In the genomic region with DNA sequence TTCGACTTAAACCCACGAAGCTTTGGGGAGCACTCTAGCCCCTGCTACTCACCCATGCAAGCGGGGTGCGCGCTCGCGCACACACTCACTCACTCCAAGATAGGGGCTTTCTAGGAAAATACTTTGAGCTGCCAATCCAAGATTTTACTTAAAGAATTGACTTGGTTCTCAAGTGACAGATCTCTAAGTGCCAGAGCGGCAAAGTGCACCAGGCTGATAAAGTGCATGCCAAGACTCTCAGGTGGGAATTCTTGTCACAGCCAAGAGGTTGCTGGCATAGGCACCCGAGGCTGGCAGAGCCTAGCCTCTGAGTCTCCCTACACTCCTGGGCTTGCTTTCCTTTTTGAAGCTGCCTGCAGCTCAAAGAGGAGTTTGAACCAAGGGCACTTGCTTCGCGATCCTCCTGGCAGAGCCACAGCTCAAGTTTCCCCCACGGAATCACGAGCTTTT, we compare ENCODE assay signal across 8 cellular contexts. TPM values are rescaled to one million over a fixed set of nuclear protein-coding genes. Genes with fewer than 3 reads are reported as not detected.
DNase-seq lines count a peak whose midpoint lies in the region; ATAC-seq, FAIRE-seq and TF ChIP-seq lines count a peak whose summit lies in the region.

No MANE protein-coding gene starts in this region.

- H3K4me3 Mint-ChIP-seq in activated CD8-positive, alpha-beta T cell treated with anti-CD3 and anti-CD28 coated beads for 36 hours: peak overlapping the region; percentile 89
- peak overlapping the region; percentile 89 for H3K4me3 Mint-ChIP-seq in stimulated activated effector memory CD8-positive, alpha-beta T cell treated with anti-CD3 and anti-CD28 coated beads, Interleukin-12 subunit alpha, Interleukin-12 subunit beta, amount 100 ng/mL, for 72 hours

- peak overlapping the region; percentile 70 for H3K4me3 ChIP-seq in hepatocyte

- H3K79me2 ChIP-seq in hepatocyte: peaks cover 5% of the 10 kb centered on the region

- no peaks in the 10 kb centered on the region for H3K9me3 ChIP-seq in hepatocyte (ENCODE audit: low read depth)

- peaks cover 2% of the 10 kb centered on the region for H4K20me1 ChIP-seq in hepatocyte (ENCODE audit: insufficient read depth, poor library complexity, severe bottlenecking)

- peaks cover 19% of the 10 kb centered on the region for H3K36me3 Mint-ChIP-seq in activated CD8-positive, alpha-beta T cell treated with anti-CD3 and anti-CD28 coated beads for 36 hours (ENCODE audit: low read depth)
- H3K36me3 Mint-ChIP-seq in stimulated activated effector memory CD8-positive, alpha-beta T cell treated with anti-CD3 and anti-CD28 coated beads, Interleukin-12 subunit alpha, Interleukin-12 subunit beta, amount 100 ng/mL, for 72 hours: peaks cover 27% of the 10 kb centered on the region

- POLR2A ChIA-PET in activated CD8-positive, alpha-beta T cell treated with anti-CD3 and anti-CD28 coated beads for 36 hours (lab: Charles Lee): interaction anchor here (0.6 to 1.5 kb wide), 3 partner anchors 16 to 543 kb away, joined by 3 to 8 read pairs (median 3); no protein-coding TSS in a partner anchor

- intact Hi-C loops in activated CD8-positive, alpha-beta T cell treated with anti-CD3 and anti-CD28 coated beads for 36 hours (cut with micrococcal nuclease): no loop called here

- H3K9me3 Mint-ChIP-seq in activated CD8-positive, alpha-beta T cell treated with anti-CD3 and anti-CD28 coated beads for 36 hours: no peaks in the 10 kb centered on the region
- H3K9me3 Mint-ChIP-seq in stimulated activated effector memory CD8-positive, alpha-beta T cell treated with anti-CD3 and anti-CD28 coated beads, Interleukin-12 subunit alpha, Interleukin-12 subunit beta, amount 100 ng/mL, for 72 hours: no peaks in the 10 kb centered on the region

- peak overlapping the region; percentile 95 for H3K27ac ChIP-seq in hepatocyte

- H3K4me1 Mint-ChIP-seq in activated CD8-positive, alpha-beta T cell treated with anti-CD3 and anti-CD28 coated beads for 36 hours (ENCODE audit: low read depth): peaks cover 25% of the 10 kb centered on the region
- H3K4me1 Mint-ChIP-seq in stimulated activated effector memory CD8-positive, alpha-beta T cell treated with anti-CD3 and anti-CD28 coated beads, Interleukin-12 subunit alpha, Interleukin-12 subunit beta, amount 100 ng/mL, for 72 hours: peaks cover 48% of the 10 kb centered on the region

- no peak for TF ChIP-seq CTCF in activated CD8-positive, alpha-beta T cell treated with anti-CD3 and anti-CD28 coated beads for 36 hours (IDR thresholded peaks at IDR 0.05)
- TF ChIP-seq CTCF in hepatocyte (IDR thresholded peaks at IDR 0.05; ENCODE audit: poor library complexity): no peak

- no peaks in the 10 kb centered on the region for H3K9me2 ChIP-seq in hepatocyte (replicated peaks; ENCODE audit: insufficient read depth)

- peaks cover 44% of the 10 kb centered on the region for H3K27me3 Mint-ChIP-seq in activated CD8-positive, alpha-beta T cell treated with anti-CD3 and anti-CD28 coated beads for 36 hours

- H3K36me3 ChIP-seq in hepatocyte (replicated peaks; ENCODE audit: insufficient read depth, low read depth): no peaks in the 10 kb centered on the region

- peak overlapping the region; percentile 80 for H3K27ac Mint-ChIP-seq in activated CD8-positive, alpha-beta T cell treated with anti-CD3 and anti-CD28 coated beads for 36 hours
- H3K27ac Mint-ChIP-seq in stimulated activated effector memory CD8-positive, alpha-beta T cell treated with anti-CD3 and anti-CD28 coated beads, Interleukin-12 subunit alpha, Interleukin-12 subunit beta, amount 100 ng/mL, for 72 hours: peak overlapping the region; percentile 74

- DNase-seq in NCI-H2171 treated with DMSO at 0.1 percent for 48 hours (lab: John Stamatoyannopoulos, UW) (peak; percentile 3), NCI-H2171 (lab: John Stamatoyannopoulos, UW) (no peak), hepatocyte (ENCODE audit: low spot score) (no peak), frontal cortex (ENCODE audit: low spot score in 2 of 2) (no peak)
- no peak for DNase-seq in activated CD8-positive, alpha-beta T cell treated with anti-CD3 and anti-CD28 coated beads for 36 hours
- no peak for DNase-seq in stimulated activated effector memory CD8-positive, alpha-beta T cell treated with anti-CD3 and anti-CD28 coated beads, Interleukin-12 subunit alpha, Interleukin-12 subunit beta, amount 100 ng/mL, for 72 hours (ENCODE audit: low spot score in 2 of 2)

- peaks cover 3% of the 10 kb centered on the region for H3K27me3 ChIP-seq in hepatocyte

- 17% methylated on average over 13 of the region's 13 CpGs for WGBS in hepatocyte (ENCODE audit: low lambda C conversion rate, missing lambda C conversion rate)

- H3K4me1 ChIP-seq in hepatocyte (ENCODE audit: insufficient read depth): peaks cover 9% of the 10 kb centered on the region

- no peak for FAIRE-seq in frontal cortex (lab: Jason Lieb, UNC)

- H2AFZ ChIP-seq in hepatocyte: peak overlapping the region; percentile 83

- CTCF ChIA-PET in activated CD8-positive, alpha-beta T cell treated with anti-CD3 and anti-CD28 coated beads for 36 hours (lab: Charles Lee): interaction anchor here (0.8 to 9.1 kb wide), 8 partner anchors 12 to 543 kb away, joined by 3 to 135 read pairs (median 8); no protein-coding TSS in a partner anchor

- peak overlapping the region; percentile 89 for H3K4me2 ChIP-seq in hepatocyte

- ATAC-seq in activated CD8-positive, alpha-beta T cell treated with anti-CD3 and anti-CD28 coated beads for 36 hours: no peak
- no peak for ATAC-seq in stimulated activated effector memory CD8-positive, alpha-beta T cell treated with anti-CD3 and anti-CD28 coated beads, Interleukin-12 subunit alpha, Interleukin-12 subunit beta, amount 100 ng/mL, for 72 hours
- ATAC-seq in HG03159 (IDR thresholded peaks at IDR 0.05; ENCODE audit: unreplicated experiment) (no peak), GM21825 (IDR thresholded peaks at IDR 0.05; ENCODE audit: unreplicated experiment) (no peak)

RNA-seq across cellular contexts. Expression of gene ADM, which starts 2.6 kb away (rescaled TPM):
- total RNA-seq in activated CD8-positive, alpha-beta T cell treated with anti-CD3 and anti-CD28 coated beads for 36 hours: 10 to 100 TPM; 43.1 to 46.9 TPM
- total RNA-seq in hepatocyte (74.1 and 87.8 TPM in 2 replicates), frontal cortex (8.6 TPM)
- 84.6 and 90.3 TPM in 2 replicates for polyA plus RNA-seq in hepatocyte

RNA-seq across cellular contexts. Expression of gene SBF2, which starts 8.3 kb away (rescaled TPM):
- 10 to 100 TPM in 1 of 2 experiments, 1 to 10 TPM in 1; 10.0 to 11.0 TPM for total RNA-seq in activated CD8-positive, alpha-beta T cell treated with anti-CD3 and anti-CD28 coated beads for 36 hours
- total RNA-seq in hepatocyte (74.4 and 83.2 TPM in 2 replicates), frontal cortex (104 TPM)
- 25.7 and 32.7 TPM in 2 replicates for polyA plus RNA-seq in hepatocyte
